In genomic region chr5:173616577-173617118, GRCh38 we compare ENCODE assay signal across 8 cellular contexts. TPM values are rescaled to one million over a fixed set of nuclear protein-coding genes. Genes with fewer than 3 reads are reported as not detected.
DNase-seq lines count a peak whose midpoint lies in the region; ATAC-seq and TF ChIP-seq lines count a peak whose summit lies in the region.

TSS of gene BOD1 (minus strand) at chr5:173616650. CDS start at chr5:173616436, 214 bp downstream.

- 3 to 5% (median 4%) methylated on average over 25 to 37 of the region's 37 CpGs for WGBS in heart left ventricle, 4 donors
- 4 to 17% methylated on average over 6 to 33 of the region's 37 CpGs for WGBS in transverse colon (ENCODE audit: low coverage in 1 of 2), 2 donors

- DNase-seq in GM13977 (ENCODE audit: low spot score) (peak; percentile 94), NCI-H1694 (lab: John Stamatoyannopoulos, UW) (peak; percentile 93), amniotic epithelial cell (ENCODE audit: low read depth) (peak; percentile 98), heart left ventricle (peak; percentile 96 to 98 (median 98)), pons (ENCODE audit: low spot score) (peak; percentile 96), transverse colon (peak; percentile 97)

- peaks cover 0 to 20% (median 16%) of the 10 kb centered on the region in 9 donors for H3K36me3 ChIP-seq in heart left ventricle
- H3K36me3 ChIP-seq in transverse colon, result no peaks in the 10 kb centered on the region

- H3K27ac ChIP-seq in heart left ventricle (peak within 1 kb of the TSS; percentile 85 to 95 (median 91)), transverse colon (peak within 1 kb of the TSS; percentile 95 to 98 (median 96))

- intact Hi-C loops in T-helper 1 cell treated with Interleukin-12 subunit alpha and Interleukin-12 subunit beta and Interleukin-4 antibody, amounts not matched to agents 30 ng/mL and 1 ng/mL, for 36 hours (cut with micrococcal nuclease), result loop anchor here (1.0 to 5.0 kb wide), 13 partner anchors 166 to 851 kb away; partner anchors contain the start of genes BNIP1 and CPEB4
- intact Hi-C loops in heart left ventricle (cut with DNase I) (loop anchor here in 7 of 10 donors (1.0 to 10.0 kb wide), 8 partner anchors 151 to 698 kb away; partner anchors contain the start of gene CPEB4 (in 5 of the 7)), transverse colon (cut with DNase I; ENCODE audit: low total_unique reads) (loop anchor here (10.0 kb wide), 1 partner anchor 268 kb away; the partner anchor contains the start of gene CPEB4)

- H3K4me3 ChIP-seq in heart left ventricle, result peak within 1 kb of the TSS; percentile 67 to 98 (median 90)
- peak within 1 kb of the TSS; percentile 93 to 100 (median 96) for H3K4me3 ChIP-seq in transverse colon

- TF ChIP-seq POLR2A in heart left ventricle (IDR thresholded peaks at IDR 0.05) (peak in 1 of 2 donors; percentile 55), transverse colon (IDR thresholded peaks at IDR 0.05) (peak; percentile 52)

- H3K9me3 ChIP-seq in heart left ventricle (no peaks in the 10 kb centered on the region), transverse colon (no peaks in the 10 kb centered on the region)

- TF ChIP-seq EP300 in transverse colon (IDR thresholded peaks at IDR 0.05; ENCODE audit: low read depth), result no peak

- in situ Hi-C loops in GM13977 (cut with MboI; ENCODE audit: low pct_unique_long_range_greater_than_20kb, low sequenced_read_pairs, unreplicated experiment) (loop anchor here (25.0 kb wide), 1 partner anchor 696 kb away; no protein-coding TSS in a partner anchor), transverse colon (cut with MboI; ENCODE audit: low pct_ligation_motif_present in 1 of 4, low pct_unique_long_range_greater_than_20kb in 1 of 4, low sequenced_read_pairs in 3 of 4) (loop anchor here (5.0 to 25.0 kb wide), 4 partner anchors 356 to 696 kb away; no protein-coding TSS in a partner anchor)

- H3K27me3 ChIP-seq in heart left ventricle, result no peaks in the 10 kb centered on the region
- H3K27me3 ChIP-seq in transverse colon, result no peaks in the 10 kb centered on the region

- H3K4me1 ChIP-seq in heart left ventricle (peaks cover 0 to 52% (median 35%) of the 10 kb centered on the region in 12 donors), transverse colon (peaks cover 13 to 28% (median 20%) of the 10 kb centered on the region in 4 donors)

- TF ChIP-seq CTCF in GM13977 (IDR thresholded peaks at IDR 0.05; ENCODE audit: extremely low read depth, insufficient read depth, missing control alignments) (no peak), heart left ventricle (IDR thresholded peaks at IDR 0.05) (no peak), transverse colon (IDR thresholded peaks at IDR 0.05) (no peak)

- ATAC-seq in HG02885 (IDR thresholded peaks at IDR 0.05; ENCODE audit: poor library complexity, unreplicated experiment), result peak; percentile 92
- peak; percentile 95 to 98 (median 96) for ATAC-seq in heart left ventricle

RNA-seq across cellular contexts. Expression of gene BOD1, which starts in this region (rescaled TPM):
- total RNA-seq in T-helper 1 cell treated with Interleukin-12 subunit alpha and Interleukin-12 subunit beta and Interleukin-4 antibody, amounts not matched to agents 30 ng/mL and 1 ng/mL, for 36 hours, result 19.1 and 19.7 TPM in 2 replicates
- total RNA-seq in heart left ventricle, result 10 to 100 TPM; 35.1 to 50.2 (median 38.3) TPM
- 10 to 100 TPM; 21.6 to 51.0 TPM for polyA plus RNA-seq in heart left ventricle
- 10 to 100 TPM in 3 of 4 donors, 1 to 10 TPM in 1; 5.6 to 38.6 (median 26.7) TPM for total RNA-seq in transverse colon

Comparison
In these comparisons a context has a peak if more than half of its experiments do, and no peak if none do; other contexts are left out.
1. Peak in every context shown above with its lines: DNase-seq, ATAC-seq, H3K4me3 ChIP-seq and H3K27ac ChIP-seq.